In the genomic region with DNA sequence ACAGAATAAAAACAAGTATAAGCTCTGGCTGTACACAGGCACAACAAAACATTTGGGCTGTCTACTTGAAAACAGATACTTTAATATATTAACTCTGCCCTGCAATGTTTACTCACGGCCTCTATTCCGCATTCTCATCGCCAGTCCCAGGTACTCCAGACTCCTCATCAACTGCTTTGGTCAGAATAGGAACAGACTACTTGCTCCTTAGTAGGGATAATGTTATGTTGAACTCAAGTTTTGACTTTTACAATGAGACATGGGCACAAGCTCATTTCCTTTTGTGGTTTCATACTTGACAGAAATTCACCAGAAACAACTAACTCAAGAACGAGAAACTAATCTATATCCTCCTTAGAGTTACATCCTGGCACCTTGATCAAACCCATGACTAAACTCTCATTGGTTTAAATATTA, we compare ENCODE assay signal across 10 cellular contexts.
DNase-seq lines count a peak whose midpoint lies in the region; ATAC-seq and TF ChIP-seq lines count a peak whose summit lies in the region.
"Had no signal": no experiment of that assay in that cellular context is flagged by ENCODE, and none has a peak within 500 bp of the region (broad histone marks: within the 10 kb centered on the region; RNA-seq: fewer than 3 reads in every experiment).

No MANE protein-coding gene starts in this region.

- H3K4me2 ChIP-seq in OCI-LY1 (ENCODE audit: low read length): peak overlapping the region; percentile 74
- no peak overlapping the region for H3K4me2 ChIP-seq in trophoblast cell (ENCODE audit: low read length)

- H3K9me3 Mint-ChIP-seq in activated CD4-positive, alpha-beta T cell treated with anti-CD3 and anti-CD28 coated beads, Interleukin-2, amount 10 ng/mL, durations not matched to agents 24 days and 14 days: peaks cover 8% of the 10 kb centered on the region
- H3K9me3 Mint-ChIP-seq in stimulated activated memory B cell treated with anti-CD40 and anti-IgM and Interleukin-4, amounts not matched to agents 10 μg/mL and 1 μg/mL and 100 μg/mL, for 72 hours: no peaks in the 10 kb centered on the region

- no peak for TF ChIP-seq CTCF in OCI-LY1 (IDR thresholded peaks at IDR 0.05; ENCODE audit: low read length)

- no peaks in the 10 kb centered on the region for H4K20me1 ChIP-seq in OCI-LY1 (ENCODE audit: insufficient read depth, low read length)

- intact Hi-C loops in activated CD4-positive, alpha-beta T cell treated with anti-CD3 and anti-CD28 coated beads, Interleukin-2, amount 10 ng/mL, durations not matched to agents 24 days and 14 days (cut with micrococcal nuclease): loop anchor here (1.0 to 5.0 kb wide), 4 partner anchors 14 to 483 kb away; no protein-coding TSS in a partner anchor

- H3K36me3 Mint-ChIP-seq in activated CD4-positive, alpha-beta T cell treated with anti-CD3 and anti-CD28 coated beads, Interleukin-2, amount 10 ng/mL, durations not matched to agents 24 days and 14 days (ENCODE audit: low read depth): peaks cover 27% of the 10 kb centered on the region
- peaks cover 34% of the 10 kb centered on the region for H3K36me3 Mint-ChIP-seq in stimulated activated memory B cell treated with anti-CD40 and anti-IgM and Interleukin-4, amounts not matched to agents 10 μg/mL and 1 μg/mL and 100 μg/mL, for 72 hours

- no peak overlapping the region for H3K23ac ChIP-seq in trophoblast cell (ENCODE audit: low read length)

- H3K9ac ChIP-seq in OCI-LY1 (ENCODE audit: low read length) (peak overlapping the region; percentile 67), trophoblast cell (ENCODE audit: low read length) (no peak overlapping the region)

- no peaks in the 10 kb centered on the region for H3K9me3 ChIP-seq in OCI-LY1 (ENCODE audit: low read length)
- H3K9me3 ChIP-seq in trophoblast cell (ENCODE audit: insufficient read depth, low read depth, low read length): no peaks in the 10 kb centered on the region
- H3K9me3 ChIP-seq: thoracic aorta had no signal

- H3K27ac Mint-ChIP-seq in activated CD4-positive, alpha-beta T cell treated with anti-CD3 and anti-CD28 coated beads, Interleukin-2, amount 10 ng/mL, durations not matched to agents 24 days and 14 days: peak overlapping the region; percentile 96
- H3K27ac Mint-ChIP-seq in stimulated activated memory B cell treated with anti-CD40 and anti-IgM and Interleukin-4, amounts not matched to agents 10 μg/mL and 1 μg/mL and 100 μg/mL, for 72 hours: peak overlapping the region; percentile 97

- H3F3A ChIP-seq in OCI-LY1 (ENCODE audit: insufficient read depth, low read length): 0 out of 2 replicates have a peak, but pooled peaks cover 4% of the 10 kb centered on the region

- no peak overlapping the region for H3K18ac ChIP-seq in trophoblast cell (ENCODE audit: low read length)

- no peak overlapping the region for H4K12ac ChIP-seq in trophoblast cell (ENCODE audit: low read depth, low read length)

- H3K79me2 ChIP-seq in OCI-LY1 (ENCODE audit: insufficient read depth, low read length) (peaks cover 9% of the 10 kb centered on the region; the same call in 1 of the 2 replicates), trophoblast cell (ENCODE audit: control insufficient read depth, insufficient read depth, low read length, poor library complexity) (no peaks in the 10 kb centered on the region)

- no peak overlapping the region for H2AK5ac ChIP-seq in trophoblast cell (ENCODE audit: low read length)

- H4K91ac ChIP-seq in trophoblast cell (ENCODE audit: low read depth, low read length): no peak overlapping the region

- ATAC-seq in HG02852 (IDR thresholded peaks at IDR 0.05; ENCODE audit: unreplicated experiment): peak; percentile 82
- ATAC-seq in stimulated activated memory B cell treated with anti-CD40 and anti-IgM and Interleukin-4, amounts not matched to agents 10 μg/mL and 1 μg/mL and 100 μg/mL, for 72 hours: peak; percentile 86

- H2BK120ac ChIP-seq in trophoblast cell (ENCODE audit: insufficient read depth, low read length, poor library complexity): no peak overlapping the region

- H2BK12ac ChIP-seq in trophoblast cell (ENCODE audit: low read length): no peak overlapping the region

- no peak overlapping the region for H2BK5ac ChIP-seq in trophoblast cell (ENCODE audit: low read depth, low read length, poor library complexity)

- H3K79me1 ChIP-seq in trophoblast cell (ENCODE audit: low read length): no peaks in the 10 kb centered on the region

- H3K36me3 ChIP-seq in OCI-LY1 (ENCODE audit: insufficient read depth, low read length): peaks cover 14% of the 10 kb centered on the region; the same call in 1 of the 2 replicates
- no peaks in the 10 kb centered on the region for H3K36me3 ChIP-seq in trophoblast cell (ENCODE audit: control insufficient read depth in 1 of 2, insufficient read depth in 2 of 2, low read length in 2 of 2)

- H3K4me3 ChIP-seq in OCI-LY1 (ENCODE audit: low read depth, low read length, poor library complexity, severe bottlenecking) (peak overlapping the region; percentile 59), trophoblast cell (ENCODE audit: low read depth, low read length) (no peak overlapping the region)
- H3K4me3 ChIP-seq: thoracic aorta had no signal

- H3K14ac ChIP-seq in trophoblast cell (ENCODE audit: low read length): no peak overlapping the region

- H3K4ac ChIP-seq in trophoblast cell (ENCODE audit: low read depth, low read length): no peak overlapping the region

- peak; percentile 74 for DNase-seq in activated CD4-positive, alpha-beta T cell treated with anti-CD3 and anti-CD28 coated beads, Interleukin-2, amount 10 ng/mL, durations not matched to agents 24 days and 14 days
- DNase-seq in activated CD4-positive, alpha-beta T cell treated with anti-CD3 and anti-CD28 coated beads for 1 hour: no peak
- DNase-seq in LoVo (ENCODE audit: low spot score) (no peak), NCI-H2081 treated with DMSO at 0.1 percent for 48 hours (lab: John Stamatoyannopoulos, UW) (no peak), trophoblast cell (no peak)

- H3K4me1 Mint-ChIP-seq in activated CD4-positive, alpha-beta T cell treated with anti-CD3 and anti-CD28 coated beads, Interleukin-2, amount 10 ng/mL, durations not matched to agents 24 days and 14 days: peaks cover 53% of the 10 kb centered on the region
- peaks cover 58% of the 10 kb centered on the region for H3K4me1 Mint-ChIP-seq in stimulated activated memory B cell treated with anti-CD40 and anti-IgM and Interleukin-4, amounts not matched to agents 10 μg/mL and 1 μg/mL and 100 μg/mL, for 72 hours

- no peak overlapping the region for H2AFZ ChIP-seq in OCI-LY1 (ENCODE audit: low read length)
- no peak overlapping the region for H2AFZ ChIP-seq in trophoblast cell (ENCODE audit: insufficient read depth, low read length, poor library complexity)

- no CpG with 5 or more reads among the region's 4 CpGs for WGBS in trophoblast cell (ENCODE audit: extremely low coverage, insufficient coverage, insufficient read length)

- H3K9me2 ChIP-seq in OCI-LY1 (ENCODE audit: low read depth, low read length): no peaks in the 10 kb centered on the region

- no peaks in the 10 kb centered on the region for H3K27me3 Mint-ChIP-seq in activated CD4-positive, alpha-beta T cell treated with anti-CD3 and anti-CD28 coated beads, Interleukin-2, amount 10 ng/mL, durations not matched to agents 24 days and 14 days
- no peaks in the 10 kb centered on the region for H3K27me3 Mint-ChIP-seq in stimulated activated memory B cell treated with anti-CD40 and anti-IgM and Interleukin-4, amounts not matched to agents 10 μg/mL and 1 μg/mL and 100 μg/mL, for 72 hours

- peak overlapping the region; percentile 86 for H3K4me3 Mint-ChIP-seq in activated CD4-positive, alpha-beta T cell treated with anti-CD3 and anti-CD28 coated beads, Interleukin-2, amount 10 ng/mL, durations not matched to agents 24 days and 14 days
- peak overlapping the region; percentile 94 for H3K4me3 Mint-ChIP-seq in stimulated activated memory B cell treated with anti-CD40 and anti-IgM and Interleukin-4, amounts not matched to agents 10 μg/mL and 1 μg/mL and 100 μg/mL, for 72 hours

- H3K27me3 ChIP-seq in OCI-LY1 (ENCODE audit: insufficient read depth, low read length) (no peaks in the 10 kb centered on the region), trophoblast cell (ENCODE audit: insufficient read depth, low read length) (no peaks in the 10 kb centered on the region)

- peak overlapping the region; percentile 88 for H3K27ac ChIP-seq in OCI-LY1 (ENCODE audit: low read depth, low read length, poor library complexity, severe bottlenecking)
- H3K27ac ChIP-seq in trophoblast cell (ENCODE audit: low read depth, low read length): no peak overlapping the region
- H3K27ac ChIP-seq: epithelial cell of prostate had no signal

- H3K4me1 ChIP-seq in OCI-LY1 (ENCODE audit: insufficient read depth, low read length, severe bottlenecking) (peaks cover 44% of the 10 kb centered on the region), trophoblast cell (ENCODE audit: control insufficient read depth in 1 of 2, insufficient read depth in 2 of 2, low read length in 2 of 2) (no peaks in the 10 kb centered on the region)

- H4K8ac ChIP-seq in trophoblast cell (ENCODE audit: low read depth, low read length): no peak overlapping the region
